In genomic region chr2:230690439-230690838, GRCh38 we compare ENCODE assay signal across 18 cellular contexts. TPM values are rescaled to one million over a fixed set of nuclear protein-coding genes. Genes with fewer than 3 reads are reported as not detected.
DNase-seq lines count a peak whose midpoint lies in the region; ATAC-seq and TF ChIP-seq lines count a peak whose summit lies in the region.
"Had no signal": no experiment of that assay in that cellular context is flagged by ENCODE, and none has a peak within 500 bp of the region (broad histone marks: within the 10 kb centered on the region; RNA-seq: fewer than 3 reads in every experiment).

No MANE protein-coding gene starts in this region.

- no TSS peak for BruUV-seq in MCF 10A (replicated peaks; lab: Mats Ljungman, UMichigan)

- POLR2A ChIA-PET in MCF 10A (lab: Yijun Ruan, JAX): interaction anchor here (1.1 kb wide), 1 partner anchor 24 kb away, joined by 4 read pairs; no protein-coding TSS in a partner anchor

- TF ChIP-seq CTCF in MCF 10A (IDR thresholded peaks at IDR 0.05; ENCODE audit: unreplicated experiment): no peak
- no peak for TF ChIP-seq CTCF in breast epithelium (IDR thresholded peaks at IDR 0.05)

- no peak overlapping the region for H3K4me3 Mint-ChIP-seq in MCF 10A (ENCODE audit: unreplicated experiment)
- H3K4me3 Mint-ChIP-seq: activated CD4-positive, alpha-beta T cell treated with anti-CD3 and anti-CD28 coated beads, Interleukin-2, amount 10 ng/mL, durations not matched to agents 7 days and 5 days; activated T-cell treated with anti-CD3 and anti-CD28 coated beads, Interleukin-2, amount 50 U/mL, for 72 hours; stimulated activated naive B cell treated with anti-CD40 and anti-IgM and Interleukin-4, amounts not matched to agents 10 μg/mL and 1 μg/mL and 100 μg/mL, for 72 hours had no signal

- CTCF ChIA-PET in MCF 10A (lab: Yijun Ruan, JAX): no interaction called here

- H3K27me3 ChIP-seq in breast epithelium: no peaks in the 10 kb centered on the region
- H3K27me3 ChIP-seq: right lobe of liver had no signal

- no peak overlapping the region for H3K27ac Mint-ChIP-seq in MCF 10A (ENCODE audit: low read depth, unreplicated experiment)
- H3K27ac Mint-ChIP-seq: activated CD4-positive, alpha-beta T cell treated with anti-CD3 and anti-CD28 coated beads, Interleukin-2, amount 10 ng/mL, durations not matched to agents 7 days and 5 days; activated T-cell treated with anti-CD3 and anti-CD28 coated beads, Interleukin-2, amount 50 U/mL, for 72 hours; stimulated activated naive B cell treated with anti-CD40 and anti-IgM and Interleukin-4, amounts not matched to agents 10 μg/mL and 1 μg/mL and 100 μg/mL, for 72 hours had no signal

- no peak for ATAC-seq in HG02885 (IDR thresholded peaks at IDR 0.05; ENCODE audit: poor library complexity, unreplicated experiment)
- no peak for ATAC-seq in HG03175 (IDR thresholded peaks at IDR 0.05; ENCODE audit: unreplicated experiment)
- ATAC-seq: activated T-cell treated with anti-CD3 and anti-CD28 coated beads, Interleukin-2, amount 50 U/mL, for 72 hours; naive thymus-derived CD8-positive, alpha-beta T cell; stimulated activated naive B cell treated with anti-CD40 and anti-IgM and Interleukin-4, amounts not matched to agents 10 μg/mL and 1 μg/mL and 100 μg/mL, for 72 hours had no signal

- intact Hi-C loops in MCF 10A (cut with micrococcal nuclease) (no loop called here), breast epithelium (cut with DNase I; ENCODE audit: low total_unique reads) (no loop called here)

- no peaks in the 10 kb centered on the region for H3K36me3 ChIP-seq in breast epithelium
- H3K36me3 ChIP-seq: right lobe of liver had no signal

- H3K36me3 Mint-ChIP-seq in MCF 10A (ENCODE audit: insufficient read depth, unreplicated experiment): peaks cover 5% of the 10 kb centered on the region
- H3K36me3 Mint-ChIP-seq: naive thymus-derived CD8-positive, alpha-beta T cell; stimulated activated naive B cell treated with anti-CD40 and anti-IgM and Interleukin-4, amounts not matched to agents 10 μg/mL and 1 μg/mL and 100 μg/mL, for 72 hours had no signal

- peak; percentile 37 for DNase-seq in MCF 10A (ENCODE audit: unreplicated experiment)
- DNase-seq in breast epithelium (ENCODE audit: low spot score in 2 of 2): no peak
- peak; percentile 49 for DNase-seq in fibroblast of gingiva (ENCODE audit: low read depth)
- DNase-seq in medulla oblongata (ENCODE audit: extremely low spot score): peak; percentile 38
- no peak for DNase-seq in NCI-H526 (lab: John Stamatoyannopoulos, UW)
- DNase-seq in activated CD4-positive, alpha-beta T cell treated with anti-CD3 and anti-CD28 coated beads for 4 hours: no peak
- DNase-seq: activated CD4-positive, alpha-beta T cell treated with anti-CD3 and anti-CD28 coated beads, Interleukin-2, amount 10 ng/mL, durations not matched to agents 7 days and 5 days; activated T-cell treated with anti-CD3 and anti-CD28 coated beads, Interleukin-2, amount 50 U/mL, for 72 hours; amniotic stem cell; naive thymus-derived CD8-positive, alpha-beta T cell; NCI-H1105 treated with DMSO at 0.1 percent for 48 hours; NCI-H446 treated with DMSO at 0.1 percent for 48 hours; right lobe of liver; stimulated activated CD4-positive, alpha-beta T cell treated with anti-CD3 and anti-CD28 coated beads, Interleukin-4, amount 100 ng/mL, for 24 hours; stimulated activated naive B cell treated with anti-CD40 and anti-IgM and Interleukin-4, amounts not matched to agents 10 μg/mL and 1 μg/mL and 100 μg/mL, for 72 hours had no signal

- H3K27me3 Mint-ChIP-seq in MCF 10A (ENCODE audit: insufficient read depth, unreplicated experiment): no peaks in the 10 kb centered on the region
- H3K27me3 Mint-ChIP-seq: activated CD4-positive, alpha-beta T cell treated with anti-CD3 and anti-CD28 coated beads, Interleukin-2, amount 10 ng/mL, durations not matched to agents 7 days and 5 days; naive thymus-derived CD8-positive, alpha-beta T cell; stimulated activated naive B cell treated with anti-CD40 and anti-IgM and Interleukin-4, amounts not matched to agents 10 μg/mL and 1 μg/mL and 100 μg/mL, for 72 hours had no signal

- H3K9me3 ChIP-seq in breast epithelium: no peaks in the 10 kb centered on the region
- H3K9me3 ChIP-seq: right lobe of liver had no signal

- no peaks in the 10 kb centered on the region for H3K4me1 ChIP-seq in breast epithelium
- H3K4me1 ChIP-seq: right lobe of liver had no signal

- H3K4me3 ChIP-seq in breast epithelium: no peak overlapping the region
- H3K4me3 ChIP-seq: right lobe of liver had no signal

- H3K27ac ChIP-seq in breast epithelium: no peak overlapping the region
- H3K27ac ChIP-seq: 22Rv1, right lobe of liver had no signal

- peaks cover 26% of the 10 kb centered on the region for H3K4me1 Mint-ChIP-seq in MCF 10A (ENCODE audit: insufficient read depth, unreplicated experiment)

- no peaks in the 10 kb centered on the region for H3K9me3 Mint-ChIP-seq in MCF 10A (ENCODE audit: unreplicated experiment)
- H3K9me3 Mint-ChIP-seq: activated T-cell treated with anti-CD3 and anti-CD28 coated beads, Interleukin-2, amount 50 U/mL, for 72 hours; naive thymus-derived CD8-positive, alpha-beta T cell; stimulated activated naive B cell treated with anti-CD40 and anti-IgM and Interleukin-4, amounts not matched to agents 10 μg/mL and 1 μg/mL and 100 μg/mL, for 72 hours had no signal

- no peak for TF ChIP-seq POLR2A in breast epithelium (IDR thresholded peaks at IDR 0.05)

RNA-seq across cellular contexts. Expression of gene CAB39, which starts 22.2 kb away (rescaled TPM):
- total RNA-seq in MCF 10A (2022) (76.9 and 91.7 TPM in 2 replicates), breast epithelium (10 to 100 TPM; 79.0 to 85.9 (median 83.4) TPM)

Comparison
In these comparisons a context has a peak if more than half of its experiments do, and no peak if none do; other contexts are left out.
1. DNase-seq: peak in MCF 10A (single experiment), fibroblast of gingiva (single experiment) and medulla oblongata (single experiment); none in breast epithelium (0 of 2), NCI-H526 (0 of 2) and activated CD4-positive, alpha-beta T cell treated with anti-CD3 and anti-CD28 coated beads for 4 hours (0 of 2).